Comparison of ENCODE assay signal across 23 cellular contexts in the genomic region with DNA sequence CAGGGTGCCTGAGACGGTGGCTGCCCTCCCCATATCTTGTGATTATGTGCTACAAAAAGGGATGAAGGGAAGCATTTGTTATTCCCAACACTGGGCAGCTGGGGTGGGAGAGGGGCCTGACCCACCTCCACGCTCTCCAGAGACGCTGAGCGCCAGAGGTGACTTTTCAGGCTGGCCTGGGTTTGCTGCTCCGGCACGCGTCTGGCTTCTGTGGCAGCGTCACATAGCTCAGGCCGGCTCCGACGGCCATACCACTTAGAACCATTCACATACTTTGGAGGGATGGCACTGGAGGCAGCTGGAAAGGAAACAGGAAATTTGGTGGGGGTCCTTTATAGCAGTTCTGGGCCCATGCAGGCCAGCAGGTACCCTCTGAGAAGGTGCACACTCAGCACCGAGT.
"Had no signal": no experiment of that assay in that cellular context is flagged by ENCODE, and none has a peak within 500 bp of the region (broad histone marks: within the 10 kb centered on the region; RNA-seq: fewer than 3 reads in every experiment).

No MANE protein-coding gene starts in this region.

- H3K27ac Mint-ChIP-seq: IgD-negative memory B cell had no signal

- DNase-seq: Kasumi-1, MM.1S, NCI-H1092 treated with DMSO at 0.1 percent for 48 hours, NCI-H1436, NCI-H187, NCI-H2029, NCI-H2081 treated with DMSO at 0.1 percent for 48 hours, NCI-H2171, NCI-H226, NCI-H446, NCI-H510A, NCI-H524 treated with DMSO at 0.1 percent for 48 hours, NCI-H69, NCI-H774, Right ventricle myocardium superior, RPMI8226, SIG-M5 had no signal

- H3K4me1 Mint-ChIP-seq: IgD-negative memory B cell had no signal

- H3K4me3 ChIP-seq: K562, SJSA1, SK-N-MC had no signal

- H3K27ac ChIP-seq: KMS-11, SJSA1, SK-N-MC had no signal

- H3K27me3 ChIP-seq: SJSA1 had no signal

- ATAC-seq: K562 had no signal

- FAIRE-seq: K562, RCC 7860 had no signal
